Comparison of ENCODE assay signal across 26 cellular contexts in the genomic region with DNA sequence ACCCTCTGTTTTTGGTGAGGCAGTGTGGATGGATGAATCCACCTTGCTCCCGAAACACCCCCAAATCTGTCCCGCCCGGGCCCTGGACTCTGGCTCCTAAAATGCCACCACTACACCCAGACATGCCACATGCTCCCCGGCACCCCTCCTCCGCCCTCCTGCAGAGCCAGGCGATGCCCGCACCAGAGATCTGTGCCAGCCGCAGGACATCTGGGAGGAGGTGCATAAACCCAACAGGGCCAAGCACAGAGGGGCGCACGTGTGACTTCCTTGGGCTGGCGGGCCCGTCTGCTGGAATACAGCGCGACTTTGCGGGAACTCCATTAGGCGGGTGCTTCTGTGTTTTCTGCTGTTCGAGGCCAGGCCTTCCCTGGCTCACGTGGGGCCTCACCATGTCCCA. TPM values are rescaled to one million over a fixed set of nuclear protein-coding genes. Genes with fewer than 3 reads are reported as not detected.
DNase-seq lines count a peak whose midpoint lies in the region; ATAC-seq, FAIRE-seq and TF ChIP-seq lines count a peak whose summit lies in the region.
"Had no signal": no experiment of that assay in that cellular context is flagged by ENCODE, and none has a peak within 500 bp of the region (broad histone marks: within the 10 kb centered on the region; RNA-seq: fewer than 3 reads in every experiment).

No MANE protein-coding gene starts in this region.

- no peak overlapping the region for H3K4me3 Mint-ChIP-seq in GM23338
- H3K4me3 Mint-ChIP-seq: CD14-positive monocyte; CD4-positive, alpha-beta memory T cell; CD4-positive, CD25-positive, alpha-beta regulatory T cell; CD8-positive, alpha-beta memory T cell had no signal

- no peaks in the 10 kb centered on the region for H3K23me2 ChIP-seq in H1 (ENCODE audit: low read depth, low read length)

- H2AK5ac ChIP-seq in H1 (ENCODE audit: low read depth, low read length) (no peak overlapping the region), neuronal stem cell (ENCODE audit: low read depth, low read length) (peak overlapping the region; percentile 74)

- no peak for TF ChIP-seq CTCF in GM23338 (conservative IDR thresholded peaks at IDR 0.05; ENCODE audit: low read depth in 2 of 2)
- TF ChIP-seq CTCF in H1 (IDR thresholded peaks at IDR 0.05; ENCODE audit: control extremely low read depth in 1 of 3, insufficient read depth in 1 of 3, low read depth in 1 of 3, low read length in 3 of 3): no peak
- TF ChIP-seq CTCF in stomach (IDR thresholded peaks at IDR 0.05): no peak

- H3K4me2 ChIP-seq in GM23338 (no peak overlapping the region), H1 (ENCODE audit: insufficient read depth in 1 of 2, low read depth in 2 of 2, low read length in 2 of 2) (no peak overlapping the region), neuronal stem cell (ENCODE audit: insufficient read depth, low read length, poor library complexity, severe bottlenecking) (no peak overlapping the region)
- H3K4me2 ChIP-seq: BLaER1 had no signal

- CTCF ChIA-PET in H1 (lab: Charles Lee; ENCODE audit: partially characterized antibody): no interaction called here

- no peak overlapping the region for H3K27ac Mint-ChIP-seq in GM23338
- H3K27ac Mint-ChIP-seq: CD4-positive, CD25-positive, alpha-beta regulatory T cell had no signal

- H4K20me1 ChIP-seq in GM23338 (replicated peaks; ENCODE audit: insufficient read depth) (no peaks in the 10 kb centered on the region), H1 (replicated peaks in 1 of 2; ENCODE audit: control insufficient read depth in 1 of 2, insufficient read depth in 2 of 2, low read length in 2 of 2) (no peaks in the 10 kb centered on the region)
- H4K20me1 ChIP-seq: BLaER1 had no signal

- no peak overlapping the region for H2BK20ac ChIP-seq in H1 (ENCODE audit: low read length)

- no peak for TF ChIP-seq EP300 in H1 (IDR thresholded peaks at IDR 0.05; ENCODE audit: borderline replicate concordance in 1 of 2, low read depth in 2 of 2, low read length in 2 of 2)
- TF ChIP-seq EP300 in stomach (IDR thresholded peaks at IDR 0.05): no peak

- no peak for TF ChIP-seq RAD21 in H1 (IDR thresholded peaks at IDR 0.05 in 1 of 2, conservative IDR thresholded peaks at IDR 0.05 in 1 of 2; ENCODE audit: low read depth in 2 of 2, low read length in 2 of 2)

- peaks cover 16% of the 10 kb centered on the region for H3K27me3 Mint-ChIP-seq in GM23338 (ENCODE audit: insufficient read depth, low read depth, poor library complexity)
- H3K27me3 Mint-ChIP-seq: CD4-positive, alpha-beta memory T cell; CD4-positive, CD25-positive, alpha-beta regulatory T cell; CD8-positive, alpha-beta memory T cell had no signal

- POLR2A ChIA-PET in H1 (lab: Charles Lee; ENCODE audit: partially characterized antibody): no interaction called here

- intact Hi-C loops in stomach (cut with DNase I; ENCODE audit: low total_unique reads): no loop called here

- no peak overlapping the region for H2BK120ac ChIP-seq in H1 (replicated peaks; ENCODE audit: low read depth, low read length)
- no peak overlapping the region for H2BK120ac ChIP-seq in neuronal stem cell (ENCODE audit: low read depth, low read length)

- H4K8ac ChIP-seq in H1 (ENCODE audit: extremely low read depth, insufficient read depth, low read length): peak overlapping the region; percentile 35; the same call in 1 of the 2 replicates
- no peak overlapping the region for H4K8ac ChIP-seq in neuronal stem cell (ENCODE audit: low read depth, low read length)

- peak; percentile 32; the same call in 2 of the 3 replicates for ATAC-seq in GM23338
- ATAC-seq: GM12878 had no signal

- H3K4me1 ChIP-seq in GM23338 (ENCODE audit: insufficient read depth): no peaks in the 10 kb centered on the region
- H3K4me1 ChIP-seq in H1 (replicated peaks in 1 of 4; ENCODE audit: control insufficient read depth in 3 of 4, insufficient read depth in 4 of 4, low read length in 3 of 4): no peaks in the 10 kb centered on the region
- H3K4me1 ChIP-seq in neuronal stem cell (ENCODE audit: control insufficient read depth in 2 of 2, insufficient read depth in 1 of 2, low read depth in 1 of 2, low read length in 2 of 2): no peaks in the 10 kb centered on the region
- peaks cover 0 to 3% (median 2%) of the 10 kb centered on the region in 4 donors for H3K4me1 ChIP-seq in stomach
- H3K4me1 ChIP-seq: BE2C had no signal

- H3K18ac ChIP-seq in H1 (ENCODE audit: extremely low read depth, low read length): no peak overlapping the region
- H3K18ac ChIP-seq in neuronal stem cell (ENCODE audit: low read length): no peak overlapping the region

- no peak overlapping the region for H2AFZ ChIP-seq in GM23338
- no peak overlapping the region for H2AFZ ChIP-seq in H1 (ENCODE audit: low read length)
- H2AFZ ChIP-seq in neuronal stem cell (ENCODE audit: low read length): no peak overlapping the region

- no peak overlapping the region for H3K56ac ChIP-seq in H1 (replicated peaks; ENCODE audit: insufficient read length, low read depth, low read length)

- H4K5ac ChIP-seq in H1 (ENCODE audit: insufficient read length, low read depth, low read length): no peak overlapping the region

- no peak overlapping the region for H3K23ac ChIP-seq in H1 (ENCODE audit: insufficient read length)
- H3K23ac ChIP-seq in neuronal stem cell (ENCODE audit: low read depth, low read length, poor library complexity): no peak overlapping the region

- WGBS in H1 (ENCODE audit: extremely low coverage in 1 of 2, insufficient coverage in 1 of 2, insufficient read length in 1 of 2, insufficient replicate concordance in 2 of 2, low coverage in 1 of 2, low lambda C conversion rate in 2 of 2, missing lambda C conversion rate in 1 of 2), 2 experiments: 96% methylated on average over 17 of the region's 18 CpGs; no CpG with 5 or more reads in 1 of the 2 experiments
- WGBS in neuronal stem cell (ENCODE audit: extremely low coverage in 2 of 2, insufficient read length in 2 of 2, insufficient replicate concordance in 1 of 2), 2 donors: no CpG with 5 or more reads among the region's 18 CpGs
- WGBS in stomach, 5 donors: 86 to 93% (median 90%) methylated on average over 7 to 18 of the region's 18 CpGs

- H3K14ac ChIP-seq in H1 (ENCODE audit: insufficient read length) (no peak overlapping the region), neuronal stem cell (ENCODE audit: low read length) (no peak overlapping the region)

- DNase-seq in GM23338 (ENCODE audit: low spot score) (no peak), H1 (ENCODE audit: low read depth in 1 of 2, low spot score in 2 of 2) (no peak), neuronal stem cell (ENCODE audit: low spot score) (no peak), T-helper 1 cell (no peak), stomach (no peak), T1000 (lab: John Stamatoyannopoulos, UW) (no peak)
- DNase-seq: 8988T; ACHN; BE2C; C1 segment of cervical spinal cord; CD4-positive, alpha-beta memory T cell; CD4-positive, CD25-positive, alpha-beta regulatory T cell; CD8-positive, alpha-beta memory T cell; COR-L47; DMS153; DMS53; DMS79; DND-41; EL; GDM1 had no signal

- H3K36me3 Mint-ChIP-seq in GM23338 (ENCODE audit: low read depth): peaks cover 13% of the 10 kb centered on the region
- H3K36me3 Mint-ChIP-seq: CD14-positive monocyte; CD4-positive, alpha-beta memory T cell; CD4-positive, CD25-positive, alpha-beta regulatory T cell; CD8-positive, alpha-beta memory T cell had no signal

- H2BK15ac ChIP-seq in H1 (ENCODE audit: low read length) (no peak overlapping the region), neuronal stem cell (ENCODE audit: low read length) (no peak overlapping the region)

- H3K9me3 ChIP-seq in H1 (ENCODE audit: insufficient read depth in 2 of 2, low read depth in 1 of 2, low read length in 1 of 2) (peaks cover 22 to 28% of the 10 kb centered on the region in 2 experiments), neuronal stem cell (replicated peaks in 1 of 2; ENCODE audit: control insufficient read depth in 2 of 2, insufficient read depth in 1 of 2, low read depth in 1 of 2, low read length in 2 of 2) (peaks cover 4 to 20% of the 10 kb centered on the region in 2 donors), stomach (no peaks in the 10 kb centered on the region)

- H3K4me3 ChIP-seq in GM23338: no peak overlapping the region
- H3K4me3 ChIP-seq in H1 (ENCODE audit: extremely low read depth in 1 of 4, insufficient read depth in 2 of 4, low read depth in 3 of 4, low read length in 4 of 4): no peak overlapping the region
- no peak overlapping the region for H3K4me3 ChIP-seq in neuronal stem cell (ENCODE audit: low read length in 2 of 2)
- no peak overlapping the region for H3K4me3 ChIP-seq in stomach
- H3K4me3 ChIP-seq: BLaER1, GM12878 had no signal

- peaks cover 33% of the 10 kb centered on the region for H3K9me3 Mint-ChIP-seq in GM23338
- H3K9me3 Mint-ChIP-seq: CD8-positive, alpha-beta memory T cell had no signal

- H3K4ac ChIP-seq in H1 (replicated peaks; ENCODE audit: insufficient read length, low read depth, low read length) (no peak overlapping the region), neuronal stem cell (ENCODE audit: low read length) (no peak overlapping the region)

- H3K9ac ChIP-seq in H1 (replicated peaks in 1 of 4; ENCODE audit: extremely low read depth in 1 of 4, low read depth in 3 of 4, low read length in 3 of 4) (no peak overlapping the region), neuronal stem cell (ENCODE audit: low read depth, low read length, poor library complexity) (no peak overlapping the region)
- H3K9ac ChIP-seq: BLaER1 had no signal

- H3F3A ChIP-seq in GM23338 (replicated peaks; ENCODE audit: low read depth): peaks cover 3% of the 10 kb centered on the region

- H2BK5ac ChIP-seq in H1 (ENCODE audit: low read depth, low read length) (no peak overlapping the region), neuronal stem cell (ENCODE audit: low read length) (no peak overlapping the region)

- no peaks in the 10 kb centered on the region for H3K36me3 ChIP-seq in GM23338 (ENCODE audit: insufficient read depth)
- no peaks in the 10 kb centered on the region for H3K36me3 ChIP-seq in H1 (ENCODE audit: control insufficient read depth in 2 of 4, insufficient read depth in 4 of 4, low read length in 3 of 4)
- peaks cover 0 to 2% of the 10 kb centered on the region in 2 donors for H3K36me3 ChIP-seq in neuronal stem cell (replicated peaks in 1 of 2; ENCODE audit: control insufficient read depth in 2 of 2, insufficient read depth in 2 of 2, low read length in 2 of 2)
- H3K36me3 ChIP-seq in stomach: no peaks in the 10 kb centered on the region
- H3K36me3 ChIP-seq: BE2C, BLaER1 had no signal

- H3K27ac ChIP-seq in GM23338 (ENCODE audit: low read depth): no peak overlapping the region
- no peak overlapping the region for H3K27ac ChIP-seq in H1 (ENCODE audit: low read depth, low read length)
- H3K27ac ChIP-seq in neuronal stem cell (replicated peaks; ENCODE audit: low read length): no peak overlapping the region
- no peak overlapping the region for H3K27ac ChIP-seq in stomach
- H3K27ac ChIP-seq: BLaER1 had no signal

- TF ChIP-seq POLR2A in H1 (IDR thresholded peaks at IDR 0.05; ENCODE audit: control extremely low read depth in 1 of 2, low read depth in 2 of 2, low read length in 2 of 2): no peak
- TF ChIP-seq POLR2A in stomach (IDR thresholded peaks at IDR 0.05): no peak

- H3K79me2 ChIP-seq in GM23338 (replicated peaks; ENCODE audit: insufficient read depth) (no peaks in the 10 kb centered on the region), H1 (ENCODE audit: control insufficient read depth in 1 of 2, insufficient read depth in 2 of 2, low read length in 2 of 2) (no peaks in the 10 kb centered on the region)

- H3K27me3 ChIP-seq in GM23338 (ENCODE audit: insufficient read depth) (no peaks in the 10 kb centered on the region), H1 (replicated peaks in 1 of 4; ENCODE audit: control insufficient read depth in 3 of 4, extremely low read depth in 1 of 4, insufficient read depth in 3 of 4, low read length in 3 of 4) (no peaks in the 10 kb centered on the region), neuronal stem cell (ENCODE audit: control insufficient read depth in 3 of 3, insufficient read depth in 3 of 3, low read depth in 1 of 3, low read length in 3 of 3) (peaks cover 0 to 6% (median 0%) of the 10 kb centered on the region in 3 experiments), stomach (no peaks in the 10 kb centered on the region)
- H3K27me3 ChIP-seq: BLaER1 had no signal

- H2BK12ac ChIP-seq in H1 (ENCODE audit: low read depth, low read length) (no peak overlapping the region), neuronal stem cell (ENCODE audit: low read length) (no peak overlapping the region)

- H3K9me2 ChIP-seq in GM23338 (ENCODE audit: insufficient read depth): no peaks in the 10 kb centered on the region

- H4K91ac ChIP-seq in H1 (replicated peaks; ENCODE audit: insufficient read length, low read length) (no peak overlapping the region), neuronal stem cell (ENCODE audit: low read depth, low read length, poor library complexity) (no peak overlapping the region)

- no peak for FAIRE-seq in H1 (lab: Jason Lieb, UNC)
- FAIRE-seq: A204.1, GM12878, GM12892, GM18507 had no signal

- H3K79me1 ChIP-seq in H1 (ENCODE audit: low read depth, low read length) (no peaks in the 10 kb centered on the region), neuronal stem cell (ENCODE audit: low read depth, low read length) (peaks cover 3% of the 10 kb centered on the region)

- H3K4me1 Mint-ChIP-seq in GM23338: peaks cover under 1% of the 10 kb centered on the region; the same call in 1 of the 3 replicates
- H3K4me1 Mint-ChIP-seq: CD8-positive, alpha-beta memory T cell had no signal

RNA-seq across cellular contexts. Expression of a gene that starts 14.2 kb away (rescaled TPM):
- total RNA-seq in GM23338 (2014; rRNA removed; shearing (Covaris generic)): 22.8 and 23.1 TPM in 2 replicates
- polyA plus RNA-seq in GM23338 (2016; fragmentation: Nextera tagmentation; extraction: Ambion mirVana): 11.3 and 12.8 TPM in 2 replicates
- 22.9 and 27.0 TPM in 2 replicates for total RNA-seq in H1 (2021; fragmentation: NEBNext Ultra II Directional; extraction: Animal tissue kit (Norgen Biotek cat#: 25700))
- 15.6 and 23.6 TPM in 2 replicates for polyA plus RNA-seq in H1 (2011; rRNA removed)
- 19.6 TPM for polyA plus RNA-seq in H1 (2011; cell fraction: cytosol; rRNA removed)
- polyA plus RNA-seq in H1 (2011; cell fraction: nucleus; rRNA removed): 33.2 TPM
- polyA plus RNA-seq in H1 (2012, experiment 1 of 2): 12.0 to 21.9 TPM (median 18.2 TPM) in 4 replicates
- 14.4 TPM for polyA plus RNA-seq in H1 (2012, experiment 2 of 2)
- 11.6 TPM for polyA plus RNA-seq in H1 (2013, experiment 1 of 2)
- 10.5 TPM for polyA plus RNA-seq in H1 (2013, experiment 2 of 2)
- 10.0 and 20.1 TPM in 2 replicates for polyA minus RNA-seq in H1 (2011; rRNA and poly(A)+ RNA removed)
- 22.5 TPM for polyA minus RNA-seq in H1 (2011; cell fraction: cytosol; rRNA and poly(A)+ RNA removed)
- 26.1 TPM for polyA minus RNA-seq in H1 (2011; cell fraction: nucleus; rRNA and poly(A)+ RNA removed)
- 8.9 TPM for polyA plus RNA-seq in neuronal stem cell (2013, experiment 1 of 2)
- 9.7 TPM for polyA plus RNA-seq in neuronal stem cell (2013, experiment 2 of 2)
- total RNA-seq in stomach: 100 to 1,000 TPM in 1 of 5 donors, 10 to 100 TPM in 4; 16.9 to 265 (median 27.7) TPM
- polyA plus RNA-seq in stomach: 10 to 100 TPM; 29.4 to 33.2 (median 31.9) TPM
